19 cellular contexts compared by ENCODE assay signal in genomic region chr16:89606006-89606405, GRCh38. TPM values are rescaled to one million over a fixed set of nuclear protein-coding genes. Genes with fewer than 3 reads are reported as not detected.
"Had no signal": no experiment of that assay in that cellular context is flagged by ENCODE, and none has a peak within 500 bp of the region (broad histone marks: within the 10 kb centered on the region; RNA-seq: fewer than 3 reads in every experiment).

No MANE protein-coding gene starts in this region.

- H3K9me3 ChIP-seq: thoracic aorta, vagina had no signal

- DNase-seq: activated CD4-positive, alpha-beta memory T cell treated with anti-CD3 and anti-CD28 coated beads for 36 hours; activated CD4-positive, alpha-beta T cell treated with anti-CD3 and anti-CD28 coated beads for 4 hours; activated CD4-positive, CD25-positive, alpha-beta regulatory T cell; activated naive CD4-positive, alpha-beta T cell treated with Interleukin-2 at 50 U/mL for 16 hours; activated naive CD8-positive, alpha-beta T cell treated with anti-CD3 and anti-CD28 coated beads for 36 hours; activated T-cell treated with anti-CD3 and anti-CD28 coated beads, Interleukin-2, amount 50 U/mL, for 48 hours; dorsolateral prefrontal cortex; effector memory CD8-positive, alpha-beta T cell; foreskin melanocyte; midbrain; natural killer cell; stimulated activated CD4-positive, alpha-beta T cell treated with anti-CD3 and anti-CD28 coated beads, Interleukin-2, amount 100 ng/mL, for 48 hours; stimulated activated CD8-positive, alpha-beta memory T cell treated with anti-CD3 and anti-CD28 coated beads, Interleukin-4, amount 100 ng/mL, for 48 hours; stimulated activated naive CD4-positive, alpha-beta T cell had no signal

- H3K36me3 ChIP-seq: thoracic aorta, vagina had no signal

- H3K27ac ChIP-seq: dorsolateral prefrontal cortex, thoracic aorta, vagina had no signal

- H3K27me3 ChIP-seq: vagina had no signal

- H3K4me3 ChIP-seq: dorsolateral prefrontal cortex, thoracic aorta, vagina had no signal

- ATAC-seq: effector memory CD8-positive, alpha-beta T cell; esophagus mucosa; left lobe of liver; natural killer cell had no signal

RNA-seq across cellular contexts. Expression of gene DPEP1, which starts 7.4 kb away (rescaled TPM):
- total RNA-seq: activated CD4-positive, alpha-beta memory T cell treated with anti-CD3 and anti-CD28 coated beads for 36 hours; esophagus mucosa; natural killer cell; osteocyte; thoracic aorta; vagina had no signal

RNA-seq across cellular contexts. Expression of gene CPNE7, which starts 30.4 kb away (rescaled TPM):
- total RNA-seq: thoracic aorta had no signal
